Comparison of ENCODE assay signal across 8 cellular contexts in genomic region chr17:7837375-7838290, GRCh38. TPM values are rescaled to one million over a fixed set of nuclear protein-coding genes. Genes with fewer than 3 reads are reported as not detected.
DNase-seq lines count a peak whose midpoint lies in the region; ATAC-seq, FAIRE-seq and TF ChIP-seq lines count a peak whose summit lies in the region.

No MANE protein-coding gene starts in this region.

- peak overlapping the region; percentile 88 to 98 for H3K4me3 Mint-ChIP-seq in activated T-cell treated with anti-CD3 and anti-CD28 coated beads, Interleukin-2, amount 50 U/mL, for 72 hours

- H3K36me3 Mint-ChIP-seq in activated T-cell treated with anti-CD3 and anti-CD28 coated beads, Interleukin-2, amount 50 U/mL, for 72 hours (ENCODE audit: insufficient read depth in 2 of 2): peaks cover 2% of the 10 kb centered on the region in 2 donors

- H3K27ac Mint-ChIP-seq in activated T-cell treated with anti-CD3 and anti-CD28 coated beads, Interleukin-2, amount 50 U/mL, for 72 hours: peak overlapping the region; percentile 97

- H3K4me1 ChIP-seq in SK-N-SH (ENCODE audit: control insufficient read depth in 1 of 2, insufficient read depth in 2 of 2, low read depth in 1 of 2, low read length in 1 of 2): peaks cover 32 to 40% of the 10 kb centered on the region in 2 experiments
- H3K4me1 ChIP-seq in skeletal muscle tissue (ENCODE audit: control insufficient read depth in 3 of 3, insufficient read depth in 3 of 3, low read length in 3 of 3): peaks cover 51 to 66% (median 59%) of the 10 kb centered on the region in 3 donors

- CTCF ChIA-PET in SK-N-SH (lab: Yijun Ruan, JAX): interaction anchor here (0.6 to 6.5 kb wide), 15 partner anchors 12 to 439 kb away, joined by 3 to 58 read pairs (median 5); partner anchors contain the start of genes DNAH2, TP53 and WRAP53

- TF ChIP-seq CTCF in SK-N-SH (IDR thresholded peaks at IDR 0.05): no peak
- TF ChIP-seq CTCF in fibroblast of mammary gland (conservative IDR thresholded peaks at IDR 0.05; ENCODE audit: control insufficient read depth, insufficient read depth, low read depth, low read length): no peak
- TF ChIP-seq CTCF in D721Med (IDR thresholded peaks at IDR 0.05; ENCODE audit: insufficient read depth, missing control alignments): no peak

- peaks cover 44% of the 10 kb centered on the region for H3F3A ChIP-seq in SK-N-SH (replicated peaks; ENCODE audit: insufficient read depth)

- no peaks in the 10 kb centered on the region for H3K27me3 ChIP-seq in SK-N-SH (ENCODE audit: insufficient read depth)
- no peaks in the 10 kb centered on the region for H3K27me3 ChIP-seq in skeletal muscle tissue (ENCODE audit: control insufficient read depth in 3 of 3, insufficient read depth in 3 of 3, low read length in 3 of 3)

- no peaks in the 10 kb centered on the region for H3K27me3 Mint-ChIP-seq in activated T-cell treated with anti-CD3 and anti-CD28 coated beads, Interleukin-2, amount 50 U/mL, for 72 hours (ENCODE audit: low read depth)

- 11% methylated on average over 12 of the region's 12 CpGs for WGBS in SK-N-SH (ENCODE audit: low lambda C conversion rate)

- H3K27ac ChIP-seq in SK-N-SH (ENCODE audit: low read depth in 2 of 2, low read length in 1 of 2) (peak overlapping the region; percentile 98 to 99), skeletal muscle tissue (ENCODE audit: low read depth, low read length) (peak overlapping the region; percentile 100)

- no peaks in the 10 kb centered on the region for H3K9me3 Mint-ChIP-seq in activated T-cell treated with anti-CD3 and anti-CD28 coated beads, Interleukin-2, amount 50 U/mL, for 72 hours

- H3K9ac ChIP-seq in SK-N-SH: peak overlapping the region; percentile 99
- H3K9ac ChIP-seq in skeletal muscle tissue (ENCODE audit: low read depth in 1 of 3, low read length in 3 of 3): peak overlapping the region; percentile 96 to 100 (median 99)

- POLR2A ChIA-PET in SK-N-SH (lab: Yijun Ruan, JAX): interaction anchor here (0.9 to 3.1 kb wide), 7 partner anchors 8 to 150 kb away, joined by 3 to 17 read pairs (median 4); partner anchors contain the start of genes CYB5D1, DNAH2, NAA38 and TP53

- H3K9me3 ChIP-seq in SK-N-SH (no peaks in the 10 kb centered on the region), skeletal muscle tissue (ENCODE audit: control insufficient read depth in 3 of 3, low read length in 3 of 3) (no peaks in the 10 kb centered on the region)

- H3K4me1 Mint-ChIP-seq in activated T-cell treated with anti-CD3 and anti-CD28 coated beads, Interleukin-2, amount 50 U/mL, for 72 hours (ENCODE audit: low read depth): peaks cover 67% of the 10 kb centered on the region

- peaks cover 45% of the 10 kb centered on the region for H3K79me2 ChIP-seq in SK-N-SH (ENCODE audit: insufficient read depth)

- peaks cover 5 to 14% of the 10 kb centered on the region in 2 experiments for H3K36me3 ChIP-seq in SK-N-SH (replicated peaks in 1 of 2; ENCODE audit: control insufficient read depth in 1 of 2, insufficient read depth in 2 of 2, low read length in 1 of 2)
- peaks cover 0 to 4% (median 3%) of the 10 kb centered on the region in 3 donors for H3K36me3 ChIP-seq in skeletal muscle tissue (ENCODE audit: control insufficient read depth in 3 of 3, insufficient read depth in 3 of 3, low read length in 3 of 3)

- H4K20me1 ChIP-seq in SK-N-SH (ENCODE audit: insufficient read depth): peaks cover 31% of the 10 kb centered on the region

- H3K9me2 ChIP-seq in SK-N-SH: no peaks in the 10 kb centered on the region

- no peak for ATAC-seq in activated T-cell treated with anti-CD3 and anti-CD28 coated beads, Interleukin-2, amount 50 U/mL, for 72 hours (replicated peaks in 1 of 2)

- H2AFZ ChIP-seq in SK-N-SH (ENCODE audit: low read depth): no peak overlapping the region

- H3K4me2 ChIP-seq in SK-N-SH: peak overlapping the region; percentile 99

- no peak for TF ChIP-seq RAD21 in SK-N-SH (IDR thresholded peaks at IDR 0.05; ENCODE audit: low read length)

- peak overlapping the region; percentile 90 to 97 for H3K4me3 ChIP-seq in SK-N-SH (ENCODE audit: low read depth in 2 of 2, low read length in 1 of 2)
- H3K4me3 ChIP-seq in fibroblast of mammary gland (ENCODE audit: control insufficient read depth, low read depth, low read length): peak overlapping the region; percentile 32
- peak overlapping the region; percentile 83 to 98 (median 97) for H3K4me3 ChIP-seq in skeletal muscle tissue (ENCODE audit: low read length in 3 of 3)

- no peak for TF ChIP-seq EP300 in SK-N-SH (IDR thresholded peaks at IDR 0.05; ENCODE audit: borderline replicate concordance in 1 of 2, low read depth in 1 of 2, low read length in 1 of 2)

- FAIRE-seq in D721Med (lab: Jason Lieb, UNC): no peak

- no peak for DNase-seq in activated T-cell treated with anti-CD3 and anti-CD28 coated beads, Interleukin-2, amount 50 U/mL, for 72 hours
- DNase-seq in activated T-cell treated with anti-CD3 and anti-CD28 coated beads for 4 hours (no peak), SK-N-SH (no peak), fibroblast of mammary gland (ENCODE audit: low read depth) (no peak), NCI-H2227 (lab: John Stamatoyannopoulos, UW; ENCODE audit: unreplicated experiment) (no peak), D721Med (ENCODE audit: insufficient read length, low spot score) (no peak)
- no peak for DNase-seq in effector CD4-positive, alpha-beta T cell

TF ChIP-seq in SK-N-SH, 30 proteins besides CTCF, POLR2A, EP300 and RAD21 (continues in another document):
- no peak for TF ChIP-seq IRF3 (IDR thresholded peaks at IDR 0.05; ENCODE audit: low read depth, low read length)
- TF ChIP-seq RXRA (IDR thresholded peaks at IDR 0.05; ENCODE audit: borderline replicate concordance, low read depth): no peak
- TF ChIP-seq SMC3 (IDR thresholded peaks at IDR 0.05; ENCODE audit: low read depth, low read length): no peak
- no peak for TF ChIP-seq TCF12 (IDR thresholded peaks at IDR 0.05)
- no peak for TF ChIP-seq GABPA (IDR thresholded peaks at IDR 0.05; ENCODE audit: low read depth)
- TF ChIP-seq RFX5 (IDR thresholded peaks at IDR 0.05; ENCODE audit: low read length): no peak
- TF ChIP-seq RCOR1 (IDR thresholded peaks at IDR 0.05; ENCODE audit: low read length): no peak
- TF ChIP-seq USF2 (IDR thresholded peaks at IDR 0.05; ENCODE audit: borderline replicate concordance, low read depth, low read length): no peak
- TF ChIP-seq EZH2phosphoT487 (IDR thresholded peaks at IDR 0.05; ENCODE audit: borderline replicate concordance, low read depth): no peak
- no peak for TF ChIP-seq CHD2 (IDR thresholded peaks at IDR 0.05; ENCODE audit: low read length, partially characterized antibody)
- TF ChIP-seq GATA2 (CRISPR knock-in tag; IDR thresholded peaks at IDR 0.05): no peak

RNA-seq across cellular contexts. Expression of gene KDM6B, which starts 3.6 kb away (rescaled TPM):
- total RNA-seq in activated T-cell treated with anti-CD3 and anti-CD28 coated beads, Interleukin-2, amount 50 U/mL, for 72 hours: 10 to 100 TPM; 73.7 to 83.5 TPM
- polyA plus RNA-seq in SK-N-SH (2012; rRNA removed): 1.4 and 2.6 TPM in 2 replicates
- polyA plus RNA-seq in SK-N-SH (2012; cell fraction: cytosol; rRNA removed): 1.5 and 2.1 TPM in 2 replicates
- polyA plus RNA-seq in SK-N-SH (2012; cell fraction: nucleus; rRNA removed): 12.6 and 12.7 TPM in 2 replicates
- 2.6 TPM for total RNA-seq in skeletal muscle tissue

RNA-seq across cellular contexts. Expression of gene TMEM88, which starts 17.2 kb away (rescaled TPM):
- total RNA-seq in activated T-cell treated with anti-CD3 and anti-CD28 coated beads, Interleukin-2, amount 50 U/mL, for 72 hours: 1 to 10 TPM; 5.2 to 5.3 TPM
- 0.83 and 1.2 TPM in 2 replicates for polyA plus RNA-seq in SK-N-SH (2012; rRNA removed)
- 0.18 and 0.53 TPM in 2 replicates for polyA plus RNA-seq in SK-N-SH (2012; cell fraction: cytosol; rRNA removed)
- 10.9 and 14.0 TPM in 2 replicates for polyA plus RNA-seq in SK-N-SH (2012; cell fraction: nucleus; rRNA removed)
- total RNA-seq in skeletal muscle tissue: 7.3 TPM

RNA-seq across cellular contexts. Expression of gene NAA38, which starts 19.7 kb away (rescaled TPM):
- total RNA-seq in activated T-cell treated with anti-CD3 and anti-CD28 coated beads, Interleukin-2, amount 50 U/mL, for 72 hours: 10 to 100 TPM; 42.7 to 43.5 TPM
- polyA plus RNA-seq in SK-N-SH (2012; rRNA removed): 133 and 202 TPM in 2 replicates
- 105 and 121 TPM in 2 replicates for polyA plus RNA-seq in SK-N-SH (2012; cell fraction: cytosol; rRNA removed)
- polyA plus RNA-seq in SK-N-SH (2012; cell fraction: nucleus; rRNA removed): 74.0 and 122 TPM in 2 replicates
- 50.1 TPM for total RNA-seq in skeletal muscle tissue

RNA-seq across cellular contexts. Expression of gene CYB5D1, which starts 20.2 kb away (rescaled TPM):
- total RNA-seq in activated T-cell treated with anti-CD3 and anti-CD28 coated beads, Interleukin-2, amount 50 U/mL, for 72 hours: 10 to 100 TPM in 1 of 2 donors, 1 to 10 TPM in 1; 6.7 to 10.2 TPM
- 8.8 and 9.8 TPM in 2 replicates for polyA plus RNA-seq in SK-N-SH (2012; rRNA removed)
- polyA plus RNA-seq in SK-N-SH (2012; cell fraction: cytosol; rRNA removed): 8.5 and 9.4 TPM in 2 replicates
- polyA plus RNA-seq in SK-N-SH (2012; cell fraction: nucleus; rRNA removed): 11.6 and 16.8 TPM in 2 replicates
- 3.7 TPM for total RNA-seq in skeletal muscle tissue

RNA-seq across cellular contexts. Expression of gene CHD3, which starts 51.0 kb away (rescaled TPM):
- 100 to 1,000 TPM; 133 to 140 TPM for total RNA-seq in activated T-cell treated with anti-CD3 and anti-CD28 coated beads, Interleukin-2, amount 50 U/mL, for 72 hours
- polyA plus RNA-seq in SK-N-SH (2012; rRNA removed): 55.2 and 56.2 TPM in 2 replicates
- polyA plus RNA-seq in SK-N-SH (2012; cell fraction: cytosol; rRNA removed): 26.4 and 34.7 TPM in 2 replicates
- 200 and 219 TPM in 2 replicates for polyA plus RNA-seq in SK-N-SH (2012; cell fraction: nucleus; rRNA removed)
- total RNA-seq in skeletal muscle tissue: 76.2 TPM

Comparison
In these comparisons a context has a peak if more than half of its experiments do, and no peak if none do; other contexts are left out.
1. H3K4me3 ChIP-seq: peak in every context shown above with its lines; median percentile 97 in skeletal muscle tissue; 94 in SK-N-SH; 32 in fibroblast of mammary gland.
2. RNA of gene KDM6B, which starts 3.6 kb away (total RNA-seq): 73.7 to 83.5 TPM in activated T-cell treated with anti-CD3 and anti-CD28 coated beads, Interleukin-2, amount 50 U/mL, for 72 hours; 2.6 TPM in skeletal muscle tissue (single experiment); every median in the first group is over 10 times any median in the second.